In the genomic region with DNA sequence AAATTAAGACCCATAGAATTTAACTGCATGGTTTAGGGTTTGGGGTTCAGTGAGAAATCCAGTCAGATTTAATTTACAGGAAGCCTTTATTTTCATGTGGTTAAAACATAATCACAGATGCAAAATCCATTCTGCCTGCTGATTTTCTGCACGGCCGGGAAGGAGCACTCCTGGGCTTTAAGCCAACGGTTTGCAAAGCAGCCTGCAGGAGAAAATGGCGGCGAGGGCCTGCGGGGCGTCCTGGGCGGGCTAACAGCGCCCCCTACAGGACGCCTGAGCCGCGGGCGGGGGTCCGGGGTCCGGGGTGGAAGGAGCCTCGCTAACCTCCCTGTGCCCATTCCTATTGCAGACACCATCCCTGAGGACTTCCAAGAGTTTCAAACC, we compare ENCODE assay signal across 1 cellular context.
A peak's percentile ranks its signal among the peaks of the same experiment; 100 is the strongest.
TF ChIP-seq lines count a peak whose summit lies in the region.

No MANE protein-coding gene starts in this region.

TF ChIP-seq in HEK293, 187 proteins besides CTCF, POLR2A, EP300 and RAD21 (continued from another document and continues in another):
- TF ChIP-seq, protein P1, sequence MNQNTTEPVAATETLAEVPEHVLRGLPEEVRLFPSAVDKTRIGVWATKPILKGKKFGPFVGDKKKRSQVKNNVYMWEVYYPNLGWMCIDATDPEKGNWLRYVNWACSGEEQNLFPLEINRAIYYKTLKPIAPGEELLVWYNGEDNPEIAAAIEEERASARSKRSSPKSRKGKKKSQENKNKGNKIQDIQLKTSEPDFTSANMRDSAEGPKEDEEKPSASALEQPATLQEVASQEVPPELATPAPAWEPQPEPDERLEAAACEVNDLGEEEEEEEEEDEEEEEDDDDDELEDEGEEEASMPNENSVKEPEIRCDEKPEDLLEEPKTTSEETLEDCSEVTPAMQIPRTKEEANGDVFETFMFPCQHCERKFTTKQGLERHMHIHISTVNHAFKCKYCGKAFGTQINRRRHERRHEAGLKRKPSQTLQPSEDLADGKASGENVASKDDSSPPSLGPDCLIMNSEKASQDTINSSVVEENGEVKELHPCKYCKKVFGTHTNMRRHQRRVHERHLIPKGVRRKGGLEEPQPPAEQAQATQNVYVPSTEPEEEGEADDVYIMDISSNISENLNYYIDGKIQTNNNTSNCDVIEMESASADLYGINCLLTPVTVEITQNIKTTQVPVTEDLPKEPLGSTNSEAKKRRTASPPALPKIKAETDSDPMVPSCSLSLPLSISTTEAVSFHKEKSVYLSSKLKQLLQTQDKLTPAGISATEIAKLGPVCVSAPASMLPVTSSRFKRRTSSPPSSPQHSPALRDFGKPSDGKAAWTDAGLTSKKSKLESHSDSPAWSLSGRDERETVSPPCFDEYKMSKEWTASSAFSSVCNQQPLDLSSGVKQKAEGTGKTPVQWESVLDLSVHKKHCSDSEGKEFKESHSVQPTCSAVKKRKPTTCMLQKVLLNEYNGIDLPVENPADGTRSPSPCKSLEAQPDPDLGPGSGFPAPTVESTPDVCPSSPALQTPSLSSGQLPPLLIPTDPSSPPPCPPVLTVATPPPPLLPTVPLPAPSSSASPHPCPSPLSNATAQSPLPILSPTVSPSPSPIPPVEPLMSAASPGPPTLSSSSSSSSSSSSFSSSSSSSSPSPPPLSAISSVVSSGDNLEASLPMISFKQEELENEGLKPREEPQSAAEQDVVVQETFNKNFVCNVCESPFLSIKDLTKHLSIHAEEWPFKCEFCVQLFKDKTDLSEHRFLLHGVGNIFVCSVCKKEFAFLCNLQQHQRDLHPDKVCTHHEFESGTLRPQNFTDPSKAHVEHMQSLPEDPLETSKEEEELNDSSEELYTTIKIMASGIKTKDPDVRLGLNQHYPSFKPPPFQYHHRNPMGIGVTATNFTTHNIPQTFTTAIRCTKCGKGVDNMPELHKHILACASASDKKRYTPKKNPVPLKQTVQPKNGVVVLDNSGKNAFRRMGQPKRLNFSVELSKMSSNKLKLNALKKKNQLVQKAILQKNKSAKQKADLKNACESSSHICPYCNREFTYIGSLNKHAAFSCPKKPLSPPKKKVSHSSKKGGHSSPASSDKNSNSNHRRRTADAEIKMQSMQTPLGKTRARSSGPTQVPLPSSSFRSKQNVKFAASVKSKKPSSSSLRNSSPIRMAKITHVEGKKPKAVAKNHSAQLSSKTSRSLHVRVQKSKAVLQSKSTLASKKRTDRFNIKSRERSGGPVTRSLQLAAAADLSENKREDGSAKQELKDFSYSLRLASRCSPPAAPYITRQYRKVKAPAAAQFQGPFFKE (tag by site-specific recombination; IDR thresholded peaks at IDR 0.05; ENCODE audit: borderline replicate concordance) = no peak
- TF ChIP-seq ZBTB48 (tag by site-specific recombination; IDR thresholded peaks at IDR 0.05) (no peak), ZNF585B (tag by site-specific recombination; IDR thresholded peaks at IDR 0.05) (no peak), ZNF658 (tag by site-specific recombination; IDR thresholded peaks at IDR 0.05) (no peak), ZNF175 (tag by site-specific recombination; IDR thresholded peaks at IDR 0.05) (no peak), ZNF157 (tag by site-specific recombination; IDR thresholded peaks at IDR 0.05) (no peak), ZNF223 (tag by site-specific recombination; IDR thresholded peaks at IDR 0.05) (no peak; the same call in 1 of the 2 replicates), ZBTB21 (tag by site-specific recombination; IDR thresholded peaks at IDR 0.05) (no peak), ZNF549 (tag by site-specific recombination; IDR thresholded peaks at IDR 0.05) (no peak), SP7 (tag by site-specific recombination; IDR thresholded peaks at IDR 0.05) (no peak), HOXA7 (CRISPR knock-in tag; IDR thresholded peaks at IDR 0.05; ENCODE audit: borderline replicate concordance) (no peak), ZNF792 (tag by site-specific recombination; IDR thresholded peaks at IDR 0.05) (no peak), ZNF560 (tag by site-specific recombination; IDR thresholded peaks at IDR 0.05; ENCODE audit: borderline replicate concordance) (no peak), ZNF670 (tag by site-specific recombination; IDR thresholded peaks at IDR 0.05; ENCODE audit: low read depth) (no peak), HOXD13 (CRISPR knock-in tag; IDR thresholded peaks at IDR 0.05; ENCODE audit: borderline replicate concordance) (no peak), ZNF350 (tag by site-specific recombination; IDR thresholded peaks at IDR 0.05) (no peak), ZNF404 (tag by site-specific recombination; IDR thresholded peaks at IDR 0.05) (no peak), ZBTB17 (tag by site-specific recombination; IDR thresholded peaks at IDR 0.05) (0 out of 2 replicates have a peak, but pooled peaks have one; percentile 7), KLF8 (tag by site-specific recombination; IDR thresholded peaks at IDR 0.05) (no peak), ZNF596 (tag by site-specific recombination; IDR thresholded peaks at IDR 0.05) (no peak), KLF16 (tag by site-specific recombination; IDR thresholded peaks at IDR 0.05) (no peak), ZNF768 (tag by site-specific recombination; IDR thresholded peaks at IDR 0.05) (no peak), GLI4 (tag by site-specific recombination; IDR thresholded peaks at IDR 0.05) (no peak), FEZF1 (tag by site-specific recombination; IDR thresholded peaks at IDR 0.05) (no peak), BCL11B (tag by site-specific recombination; IDR thresholded peaks at IDR 0.05; ENCODE audit: low read depth) (no peak)
- TF ChIP-seq, protein P2, sequence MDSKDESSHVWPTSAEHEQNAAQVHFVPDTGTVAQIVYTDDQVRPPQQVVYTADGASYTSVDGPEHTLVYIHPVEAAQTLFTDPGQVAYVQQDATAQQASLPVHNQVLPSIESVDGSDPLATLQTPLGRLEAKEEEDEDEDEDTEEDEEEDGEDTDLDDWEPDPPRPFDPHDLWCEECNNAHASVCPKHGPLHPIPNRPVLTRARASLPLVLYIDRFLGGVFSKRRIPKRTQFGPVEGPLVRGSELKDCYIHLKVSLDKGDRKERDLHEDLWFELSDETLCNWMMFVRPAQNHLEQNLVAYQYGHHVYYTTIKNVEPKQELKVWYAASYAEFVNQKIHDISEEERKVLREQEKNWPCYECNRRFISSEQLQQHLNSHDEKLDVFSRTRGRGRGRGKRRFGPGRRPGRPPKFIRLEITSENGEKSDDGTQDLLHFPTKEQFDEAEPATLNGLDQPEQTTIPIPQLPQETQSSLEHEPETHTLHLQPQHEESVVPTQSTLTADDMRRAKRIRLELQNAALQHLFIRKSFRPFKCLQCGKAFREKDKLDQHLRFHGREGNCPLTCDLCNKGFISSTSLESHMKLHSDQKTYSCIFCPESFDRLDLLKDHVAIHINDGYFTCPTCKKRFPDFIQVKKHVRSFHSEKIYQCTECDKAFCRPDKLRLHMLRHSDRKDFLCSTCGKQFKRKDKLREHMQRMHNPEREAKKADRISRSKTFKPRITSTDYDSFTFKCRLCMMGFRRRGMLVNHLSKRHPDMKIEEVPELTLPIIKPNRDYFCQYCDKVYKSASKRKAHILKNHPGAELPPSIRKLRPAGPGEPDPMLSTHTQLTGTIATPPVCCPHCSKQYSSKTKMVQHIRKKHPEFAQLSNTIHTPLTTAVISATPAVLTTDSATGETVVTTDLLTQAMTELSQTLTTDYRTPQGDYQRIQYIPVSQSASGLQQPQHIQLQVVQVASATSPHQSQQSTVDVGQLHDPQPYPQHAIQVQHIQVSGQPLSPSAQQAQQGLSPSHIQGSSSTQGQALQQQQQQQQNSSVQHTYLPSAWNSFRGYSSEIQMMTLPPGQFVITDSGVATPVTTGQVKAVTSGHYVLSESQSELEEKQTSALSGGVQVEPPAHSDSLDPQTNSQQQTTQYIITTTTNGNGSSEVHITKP (tag by site-specific recombination; IDR thresholded peaks at IDR 0.05) = no peak
- TF ChIP-seq, protein P3, sequence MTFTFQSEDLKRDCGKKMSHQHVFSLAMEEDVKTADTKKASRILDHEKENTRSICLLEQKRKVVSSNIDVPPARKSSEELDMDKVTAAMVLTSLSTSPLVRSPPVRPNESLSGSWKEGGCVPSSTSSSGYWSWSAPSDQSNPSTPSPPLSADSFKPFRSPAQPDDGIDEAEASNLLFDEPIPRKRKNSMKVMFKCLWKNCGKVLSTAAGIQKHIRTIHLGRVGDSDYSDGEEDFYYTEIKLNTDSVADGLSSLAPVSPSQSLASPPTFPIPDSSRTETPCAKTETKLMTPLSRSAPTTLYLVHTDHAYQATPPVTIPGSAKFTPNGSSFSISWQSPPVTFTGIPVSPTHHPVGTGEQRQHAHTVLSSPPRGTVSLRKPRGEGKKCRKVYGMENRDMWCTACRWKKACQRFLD (tag by site-specific recombination; IDR thresholded peaks at IDR 0.05) = no peak
- TF ChIP-seq, protein P4, sequence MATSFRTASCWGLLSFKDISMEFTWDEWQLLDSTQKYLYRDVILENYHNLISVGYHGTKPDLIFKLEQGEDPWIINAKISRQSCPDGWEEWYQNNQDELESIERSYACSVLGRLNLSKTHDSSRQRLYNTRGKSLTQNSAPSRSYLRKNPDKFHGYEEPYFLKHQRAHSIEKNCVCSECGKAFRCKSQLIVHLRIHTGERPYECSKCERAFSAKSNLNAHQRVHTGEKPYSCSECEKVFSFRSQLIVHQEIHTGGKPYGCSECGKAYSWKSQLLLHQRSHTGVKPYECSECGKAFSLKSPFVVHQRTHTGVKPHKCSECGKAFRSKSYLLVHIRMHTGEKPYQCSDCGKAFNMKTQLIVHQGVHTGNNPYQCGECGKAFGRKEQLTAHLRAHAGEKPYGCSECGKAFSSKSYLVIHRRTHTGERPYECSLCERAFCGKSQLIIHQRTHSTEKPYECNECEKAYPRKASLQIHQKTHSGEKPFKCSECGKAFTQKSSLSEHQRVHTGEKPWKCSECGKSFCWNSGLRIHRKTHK (tag by site-specific recombination; IDR thresholded peaks at IDR 0.05) = no peak
- TF ChIP-seq, protein P5, sequence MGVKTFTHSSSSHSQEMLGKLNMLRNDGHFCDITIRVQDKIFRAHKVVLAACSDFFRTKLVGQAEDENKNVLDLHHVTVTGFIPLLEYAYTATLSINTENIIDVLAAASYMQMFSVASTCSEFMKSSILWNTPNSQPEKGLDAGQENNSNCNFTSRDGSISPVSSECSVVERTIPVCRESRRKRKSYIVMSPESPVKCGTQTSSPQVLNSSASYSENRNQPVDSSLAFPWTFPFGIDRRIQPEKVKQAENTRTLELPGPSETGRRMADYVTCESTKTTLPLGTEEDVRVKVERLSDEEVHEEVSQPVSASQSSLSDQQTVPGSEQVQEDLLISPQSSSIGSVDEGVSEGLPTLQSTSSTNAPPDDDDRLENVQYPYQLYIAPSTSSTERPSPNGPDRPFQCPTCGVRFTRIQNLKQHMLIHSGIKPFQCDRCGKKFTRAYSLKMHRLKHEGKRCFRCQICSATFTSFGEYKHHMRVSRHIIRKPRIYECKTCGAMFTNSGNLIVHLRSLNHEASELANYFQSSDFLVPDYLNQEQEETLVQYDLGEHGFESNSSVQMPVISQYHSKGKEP (tag by site-specific recombination; IDR thresholded peaks at IDR 0.05) = peak; percentile 53; the same call in 1 of the 2 replicates
- TF ChIP-seq, protein P6, sequence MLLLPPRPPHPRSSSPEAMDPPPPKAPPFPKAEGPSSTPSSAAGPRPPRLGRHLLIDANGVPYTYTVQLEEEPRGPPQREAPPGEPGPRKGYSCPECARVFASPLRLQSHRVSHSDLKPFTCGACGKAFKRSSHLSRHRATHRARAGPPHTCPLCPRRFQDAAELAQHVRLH (tag by site-specific recombination; IDR thresholded peaks at IDR 0.05) = no peak
- TF ChIP-seq, protein P7, sequence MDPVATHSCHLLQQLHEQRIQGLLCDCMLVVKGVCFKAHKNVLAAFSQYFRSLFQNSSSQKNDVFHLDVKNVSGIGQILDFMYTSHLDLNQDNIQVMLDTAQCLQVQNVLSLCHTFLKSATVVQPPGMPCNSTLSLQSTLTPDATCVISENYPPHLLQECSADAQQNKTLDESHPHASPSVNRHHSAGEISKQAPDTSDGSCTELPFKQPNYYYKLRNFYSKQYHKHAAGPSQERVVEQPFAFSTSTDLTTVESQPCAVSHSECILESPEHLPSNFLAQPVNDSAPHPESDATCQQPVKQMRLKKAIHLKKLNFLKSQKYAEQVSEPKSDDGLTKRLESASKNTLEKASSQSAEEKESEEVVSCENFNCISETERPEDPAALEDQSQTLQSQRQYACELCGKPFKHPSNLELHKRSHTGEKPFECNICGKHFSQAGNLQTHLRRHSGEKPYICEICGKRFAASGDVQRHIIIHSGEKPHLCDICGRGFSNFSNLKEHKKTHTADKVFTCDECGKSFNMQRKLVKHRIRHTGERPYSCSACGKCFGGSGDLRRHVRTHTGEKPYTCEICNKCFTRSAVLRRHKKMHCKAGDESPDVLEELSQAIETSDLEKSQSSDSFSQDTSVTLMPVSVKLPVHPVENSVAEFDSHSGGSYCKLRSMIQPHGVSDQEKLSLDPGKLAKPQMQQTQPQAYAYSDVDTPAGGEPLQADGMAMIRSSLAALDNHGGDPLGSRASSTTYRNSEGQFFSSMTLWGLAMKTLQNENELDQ (tag by site-specific recombination; IDR thresholded peaks at IDR 0.05; ENCODE audit: low read depth) = no peak
- TF ChIP-seq, protein P8, sequence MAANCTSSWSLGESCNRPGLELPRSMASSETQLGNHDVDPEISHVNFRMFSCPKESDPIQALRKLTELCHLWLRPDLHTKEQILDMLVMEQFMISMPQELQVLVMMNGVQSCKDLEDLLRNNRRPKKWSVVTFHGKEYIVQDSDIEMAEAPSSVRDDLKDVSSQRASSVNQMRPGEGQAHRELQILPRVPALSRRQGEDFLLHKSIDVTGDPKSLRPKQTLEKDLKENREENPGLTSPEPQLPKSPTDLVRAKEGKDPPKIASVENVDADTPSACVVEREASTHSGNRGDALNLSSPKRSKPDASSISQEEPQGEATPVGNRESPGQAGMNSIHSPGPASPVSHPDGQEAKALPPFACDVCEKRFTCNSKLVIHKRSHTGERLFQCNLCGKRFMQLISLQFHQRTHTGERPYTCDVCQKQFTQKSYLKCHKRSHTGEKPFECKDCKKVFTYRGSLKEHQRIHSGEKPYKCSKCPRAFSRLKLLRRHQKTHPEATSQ (tag by site-specific recombination; IDR thresholded peaks at IDR 0.05) = no peak
- TF ChIP-seq, protein P9, sequence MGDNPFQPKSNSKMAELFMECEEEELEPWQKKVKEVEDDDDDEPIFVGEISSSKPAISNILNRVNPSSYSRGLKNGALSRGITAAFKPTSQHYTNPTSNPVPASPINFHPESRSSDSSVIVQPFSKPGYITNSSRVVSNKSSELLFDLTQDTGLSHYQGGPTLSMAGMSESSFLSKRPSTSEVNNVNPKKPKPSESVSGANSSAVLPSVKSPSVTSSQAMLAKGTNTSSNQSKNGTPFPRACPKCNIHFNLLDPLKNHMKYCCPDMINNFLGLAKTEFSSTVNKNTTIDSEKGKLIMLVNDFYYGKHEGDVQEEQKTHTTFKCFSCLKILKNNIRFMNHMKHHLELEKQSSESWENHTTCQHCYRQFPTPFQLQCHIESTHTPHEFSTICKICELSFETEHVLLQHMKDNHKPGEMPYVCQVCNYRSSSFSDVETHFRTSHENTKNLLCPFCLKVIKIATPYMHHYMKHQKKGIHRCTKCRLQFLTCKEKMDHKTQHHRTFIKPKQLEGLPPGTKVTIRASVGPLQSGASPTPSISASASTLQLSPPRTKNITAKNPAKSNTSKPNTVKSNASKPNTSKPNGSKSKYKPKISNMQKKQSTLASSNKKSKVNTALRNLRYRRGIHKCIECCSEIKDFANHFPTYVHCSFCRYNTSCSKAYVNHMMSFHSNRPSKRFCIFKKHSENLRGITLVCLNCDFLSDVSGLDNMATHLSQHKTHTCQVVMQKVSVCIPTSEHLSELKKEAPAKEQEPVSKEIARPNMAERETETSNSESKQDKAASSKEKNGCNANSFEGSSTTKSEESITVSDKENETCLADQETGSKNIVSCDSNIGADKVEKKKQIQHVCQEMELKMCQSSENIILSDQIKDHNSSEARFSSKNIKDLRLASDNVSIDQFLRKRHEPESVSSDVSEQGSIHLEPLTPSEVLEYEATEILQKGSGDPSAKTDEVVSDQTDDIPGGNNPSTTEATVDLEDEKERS (tag by site-specific recombination; IDR thresholded peaks at IDR 0.05) = no peak
